20 cellular contexts compared by ENCODE assay signal in genomic region chr3:126346466-126346865, GRCh38. TPM values are rescaled to one million over a fixed set of nuclear protein-coding genes. Genes with fewer than 3 reads are reported as not detected.
DNase-seq lines count a peak whose midpoint lies in the region; ATAC-seq and TF ChIP-seq lines count a peak whose summit lies in the region.
"Had no signal": no experiment of that assay in that cellular context is flagged by ENCODE, and none has a peak within 500 bp of the region (broad histone marks: within the 10 kb centered on the region; RNA-seq: fewer than 3 reads in every experiment).

No MANE protein-coding gene starts in this region.

- no peak for TF ChIP-seq CTCF in RWPE2 (IDR thresholded peaks at IDR 0.05; ENCODE audit: poor library complexity, severe bottlenecking)

- H3K9me3 ChIP-seq in RWPE2 (ENCODE audit: severe bottlenecking), result no peaks in the 10 kb centered on the region
- no peaks in the 10 kb centered on the region for H3K9me3 ChIP-seq in subcutaneous abdominal adipose tissue (ENCODE audit: control insufficient read depth in 5 of 5, low read length in 5 of 5)
- H3K9me3 ChIP-seq: Caco-2, MG63 had no signal

- DNase-seq in activated CD8-positive, alpha-beta memory T cell treated with anti-CD3 and anti-CD28 coated beads for 24 hours, result peak; percentile 32
- DNase-seq in activated CD8-positive, alpha-beta memory T cell treated with anti-CD3 and anti-CD28 coated beads, Interleukin-2, amount 50 U/mL, for 4 hours, result no peak
- DNase-seq in RWPE2 (ENCODE audit: low spot score) (peak; percentile 10), left lobe of liver (ENCODE audit: low spot score) (peak; percentile 31), NCI-H510A treated with DMSO at 0.1 percent for 48 hours (lab: John Stamatoyannopoulos, UW) (no peak), DMS153 treated with DMSO at 0.1 percent for 48 hours (lab: John Stamatoyannopoulos, UW; ENCODE audit: unreplicated experiment) (no peak), germinal center (ENCODE audit: low spot score) (no peak)
- DNase-seq: CD4-positive, CD25-positive, alpha-beta regulatory T cell; IMR-90; Karpas-422; MG63; NCI-H1092 treated with DMSO at 0.1 percent for 48 hours; NCI-H2107; NCI-H2227 treated with DMSO at 0.1 percent for 48 hours; NCI-H526 had no signal

- H3K9ac ChIP-seq in subcutaneous abdominal adipose tissue (ENCODE audit: low read length in 5 of 5), result no peak overlapping the region

- no peaks in the 10 kb centered on the region for H3K27me3 ChIP-seq in RWPE2 (ENCODE audit: insufficient read depth, poor library complexity, severe bottlenecking)
- H3K27me3 ChIP-seq in subcutaneous abdominal adipose tissue (ENCODE audit: control insufficient read depth in 5 of 5, insufficient read depth in 4 of 5, low read length in 5 of 5), result no peaks in the 10 kb centered on the region
- H3K27me3 ChIP-seq: MG63 had no signal

- no peak for ATAC-seq in RWPE2 (ENCODE audit: low read depth)
- no peak for ATAC-seq in left lobe of liver
- ATAC-seq: Panc1 had no signal

- H3K4me1 ChIP-seq in RWPE2 (ENCODE audit: insufficient read depth, poor library complexity, severe bottlenecking), result no peaks in the 10 kb centered on the region
- peaks cover 5 to 82% (median 51%) of the 10 kb centered on the region in 5 donors for H3K4me1 ChIP-seq in subcutaneous abdominal adipose tissue (ENCODE audit: control insufficient read depth in 5 of 5, insufficient read depth in 5 of 5, low read length in 5 of 5)
- H3K4me1 ChIP-seq: Caco-2 had no signal

- H3K36me3 ChIP-seq in RWPE2 (ENCODE audit: low read depth) (no peaks in the 10 kb centered on the region), subcutaneous abdominal adipose tissue (ENCODE audit: control insufficient read depth in 5 of 5, insufficient read depth in 5 of 5, low read length in 5 of 5) (peaks cover 0 to 23% (median 14%) of the 10 kb centered on the region in 5 donors)
- H3K36me3 ChIP-seq: MG63 had no signal

- H3K27ac ChIP-seq in RWPE2 (ENCODE audit: poor library complexity, severe bottlenecking) (no peak overlapping the region), subcutaneous abdominal adipose tissue (ENCODE audit: low read depth, low read length) (peak overlapping the region; percentile 13)
- H3K27ac ChIP-seq: 22Rv1 had no signal

- H3K4me3 ChIP-seq in RWPE2 (ENCODE audit: severe bottlenecking) (no peak overlapping the region), subcutaneous abdominal adipose tissue (ENCODE audit: low read depth in 1 of 5, low read length in 5 of 5) (no peak overlapping the region)
- H3K4me3 ChIP-seq: MG63 had no signal

RNA-seq across cellular contexts. Expression of gene KLF15, which starts 10.7 kb away (rescaled TPM):
- 105 TPM for total RNA-seq in left lobe of liver
- total RNA-seq: CD4-positive, CD25-positive, alpha-beta regulatory T cell had no signal

RNA-seq across cellular contexts. Expression of gene CFAP100, which starts 48.2 kb away (rescaled TPM):
- not detected for total RNA-seq in left lobe of liver
- total RNA-seq: B cell; Caco-2; CD4-positive, CD25-positive, alpha-beta regulatory T cell; IMR-90 had no signal

Comparison
In these comparisons a context has a peak if more than half of its experiments do, and no peak if none do; other contexts are left out.
1. DNase-seq: peak in activated CD8-positive, alpha-beta memory T cell treated with anti-CD3 and anti-CD28 coated beads for 24 hours (single experiment), RWPE2 (single experiment) and left lobe of liver (single experiment); none in activated CD8-positive, alpha-beta memory T cell treated with anti-CD3 and anti-CD28 coated beads, Interleukin-2, amount 50 U/mL, for 4 hours (single experiment), NCI-H510A treated with DMSO at 0.1 percent for 48 hours (single experiment), DMS153 treated with DMSO at 0.1 percent for 48 hours (single experiment) and germinal center (single experiment).